ENCODE assay signal across 8 cellular contexts in genomic region chr7:7424151-7424873, GRCh38.
A peak's percentile ranks its signal among the peaks of the same experiment; 100 is the strongest.
DNase-seq lines count a peak whose midpoint lies in the region; ATAC-seq and TF ChIP-seq lines count a peak whose summit lies in the region.

No MANE protein-coding gene starts in this region.

- DNase-seq in COLO668 (lab: John Stamatoyannopoulos, UW; ENCODE audit: unreplicated experiment), result peak; percentile 72
- peak; percentile 88 for DNase-seq in NCI-H69 (lab: John Stamatoyannopoulos, UW)
- DNase-seq in activated CD8-positive, alpha-beta memory T cell treated with anti-CD3 and anti-CD28 coated beads for 24 hours, result peak; percentile 59
- DNase-seq in erythroblast (lab: John Stamatoyannopoulos, UW), result peak; percentile 74 to 79
- DNase-seq in stomach, result peak; percentile 69

- H3K4me3 ChIP-seq in muscle layer of colon (ENCODE audit: low read depth in 1 of 2, low read length in 2 of 2), result peak overlapping the region; percentile 24 to 80
- H3K4me3 ChIP-seq in stomach, result peak overlapping the region; percentile 46 to 51 (median 48)

- WGBS in stomach, 5 donors, result 25 to 35% (median 28%) methylated on average over 14 of the region's 14 CpGs

- TF ChIP-seq CTCF in stomach (IDR thresholded peaks at IDR 0.05), result peak in 5 of 7 experiments; percentile 50 to 70 (median 68)

- TF ChIP-seq POLR2A in erythroblast (IDR thresholded peaks at IDR 0.05; ENCODE audit: low read length), result no peak
- TF ChIP-seq POLR2A in stomach (IDR thresholded peaks at IDR 0.05), result no peak

- no peaks in the 10 kb centered on the region for H3K36me3 ChIP-seq in muscle layer of colon (ENCODE audit: insufficient read depth, low read length)
- no peaks in the 10 kb centered on the region for H3K36me3 ChIP-seq in stomach

- ATAC-seq in GM19463 (IDR thresholded peaks at IDR 0.05; ENCODE audit: unreplicated experiment) (peak; percentile 82), HG03571 (IDR thresholded peaks at IDR 0.05; ENCODE audit: unreplicated experiment) (peak; percentile 77)

- H3K9ac ChIP-seq in muscle layer of colon (ENCODE audit: low read length), result no peak overlapping the region

- peaks cover 3% of the 10 kb centered on the region for H3K4me1 ChIP-seq in muscle layer of colon (ENCODE audit: insufficient read depth, low read length)
- H3K4me1 ChIP-seq in stomach, result peaks cover 0 to 24% (median 13%) of the 10 kb centered on the region in 4 donors

- H3K9me3 ChIP-seq in muscle layer of colon (ENCODE audit: low read length) (no peaks in the 10 kb centered on the region), stomach (no peaks in the 10 kb centered on the region)

- no peak overlapping the region for H3K27ac ChIP-seq in muscle layer of colon (ENCODE audit: low read depth, low read length)
- peak overlapping the region in 3 of 5 donors; percentile 8 to 65 (median 50) for H3K27ac ChIP-seq in stomach

- intact Hi-C loops in stomach (cut with DNase I; ENCODE audit: low total_unique reads), result loop anchor here (5.0 kb wide), 1 partner anchor 118 kb away; no protein-coding TSS in a partner anchor

- no peak for TF ChIP-seq EP300 in stomach (IDR thresholded peaks at IDR 0.05)

- no peaks in the 10 kb centered on the region for H3K27me3 ChIP-seq in muscle layer of colon (ENCODE audit: control insufficient read depth in 1 of 2, insufficient read depth in 2 of 2, low read length in 2 of 2)
- no peaks in the 10 kb centered on the region for H3K27me3 ChIP-seq in stomach
